ENCODE assay signal across 30 cellular contexts in genomic region chr4:10873809-10874208, GRCh38.
"Had no signal": no experiment of that assay in that cellular context is flagged by ENCODE, and none has a peak within 500 bp of the region (broad histone marks: within the 10 kb centered on the region; RNA-seq: fewer than 3 reads in every experiment).

No MANE protein-coding gene starts in this region.

- FAIRE-seq: bronchial epithelial cell, TTC549 had no signal

- H3K4me3 ChIP-seq: ascending aorta, cardiac muscle cell had no signal

- H3K4me1 ChIP-seq: ascending aorta had no signal

- H3K27ac ChIP-seq: ascending aorta, cardiac muscle cell, VCaP had no signal

- ATAC-seq: activated CD8-positive, alpha-beta T cell treated with anti-CD3 and anti-CD28 coated beads for 36 hours; activated naive CD8-positive, alpha-beta T cell treated with anti-CD3 and anti-CD28 coated beads, Interleukin-2, amount 50 U/mL, for 24 hours; activated T-cell treated with anti-CD3 and anti-CD28 coated beads, Interleukin-2, amount 50 U/mL, for 4 hours; activated T-cell treated with anti-CD3 and anti-CD28 coated beads, Interleukin-2, amount 50 U/mL, for 72 hours; activated T-helper 17 cell treated with anti-CD3 and anti-CD28 coated beads, Interleukin-2, amount 50 U/mL, for 72 hours had no signal

- H3K27me3 ChIP-seq: ascending aorta, cardiac muscle cell had no signal

- DNase-seq: activated B cell treated with CpG ODN at 0.5 μM for 24 hours; activated CD4-positive, alpha-beta memory T cell treated with anti-CD3 and anti-CD28 coated beads for 36 hours; activated CD4-positive, alpha-beta T cell treated with anti-CD3 and anti-CD28 coated beads for 4 hours; activated CD4-positive, alpha-beta T cell treated with anti-CD3 and anti-CD28 coated beads, Interleukin-2, amount 10 ng/mL, durations not matched to agents 24 days and 14 days; activated CD4-positive, alpha-beta T cell treated with anti-CD3 and anti-CD28 coated beads, Interleukin-2, amount 50 U/mL, for 1 hour; activated CD4-positive, alpha-beta T cell treated with anti-CD3 and anti-CD28 coated beads, Interleukin-2, amount 50 U/mL, for 4 hours; activated CD4-positive, CD25-positive, alpha-beta regulatory T cell treated with anti-CD3 and anti-CD28 coated beads, Interleukin-2, amount 50 U/mL, for 72 hours; activated CD8-positive, alpha-beta memory T cell treated with anti-CD3 and anti-CD28 coated beads, Interleukin-2, amount 50 U/mL, for 4 hours; activated CD8-positive, alpha-beta T cell treated with anti-CD3 and anti-CD28 coated beads for 36 hours; activated effector memory CD4-positive, alpha-beta T cell treated with anti-CD3 and anti-CD28 coated beads, Interleukin-2, amount 50 U/mL, for 16 hours; activated naive CD4-positive, alpha-beta T cell treated with anti-CD3 and anti-CD28 coated beads, Interleukin-2, amount 10 ng/mL, durations not matched to agents 7 days and 5 days; activated naive CD4-positive, alpha-beta T cell treated with Interleukin-2 at 50 U/mL for 16 hours; activated naive CD8-positive, alpha-beta T cell treated with anti-CD3 and anti-CD28 coated beads, Interleukin-2, amount 10 ng/mL, durations not matched to agents 7 days and 5 days; activated naive CD8-positive, alpha-beta T cell treated with anti-CD3 and anti-CD28 coated beads, Interleukin-2, amount 50 U/mL, for 24 hours; activated T-cell treated with anti-CD3 and anti-CD28 coated beads for 4 hours; activated T-cell treated with anti-CD3 and anti-CD28 coated beads, Interleukin-2, amount 50 U/mL, for 1 hour; activated T-cell treated with anti-CD3 and anti-CD28 coated beads, Interleukin-2, amount 50 U/mL, for 4 hours; activated T-cell treated with anti-CD3 and anti-CD28 coated beads, Interleukin-2, amount 50 U/mL, for 72 hours; amygdala; anterior cingulate cortex; caudate nucleus; cerebellar nuclear complex; T-helper 2 cell; T-helper 9 cell had no signal

- H3K9me3 ChIP-seq: ascending aorta had no signal

- H3K36me3 ChIP-seq: ascending aorta, cardiac muscle cell had no signal
